In genomic region chr10:69979177-69979576, GRCh38 we compare ENCODE assay signal across 25 cellular contexts.
"Had no signal": no experiment of that assay in that cellular context is flagged by ENCODE, and none has a peak within 500 bp of the region (broad histone marks: within the 10 kb centered on the region; RNA-seq: fewer than 3 reads in every experiment).

No MANE protein-coding gene starts in this region.

- FAIRE-seq: endometrium, islet of Langerhans, keratinocyte had no signal

- H3K4me1 ChIP-seq: colonic mucosa, esophagus squamous epithelium, gastrocnemius medialis, heart right ventricle, left lung, lower lobe of right lung had no signal

- DNase-seq: colonic mucosa; cortex of kidney; effector CD8-positive, alpha-beta T cell; effector memory CD8-positive, alpha-beta T cell; endodermal cell; erythroblast; esophagus squamous epithelium; foreskin fibroblast; foreskin melanocyte; gastrocnemius medialis; glutamatergic neuron; head of caudate nucleus; heart right ventricle; hippocampal formation; left cardiac atrium; left lung; left ventricle myocardium superior; lower lobe of right lung; mesendoderm; midbrain; naive thymus-derived CD4-positive, alpha-beta T cell had no signal

- H3K36me3 ChIP-seq: colonic mucosa, esophagus squamous epithelium, gastrocnemius medialis, heart right ventricle, left lung, lower lobe of right lung had no signal

- H3K27me3 ChIP-seq: colonic mucosa had no signal

- H3K27ac ChIP-seq: colonic mucosa, epithelial cell of prostate, esophagus squamous epithelium, gastrocnemius medialis, heart right ventricle, left lung, lower lobe of right lung had no signal

- H3K9me3 ChIP-seq: colonic mucosa had no signal

- H3K4me3 ChIP-seq: colonic mucosa, esophagus squamous epithelium, gastrocnemius medialis, heart right ventricle, left lung, lower lobe of right lung had no signal

- ATAC-seq: effector memory CD8-positive, alpha-beta T cell; gastrocnemius medialis; heart right ventricle; left cardiac atrium; left lung; left ventricle myocardium superior; lower lobe of right lung; naive thymus-derived CD4-positive, alpha-beta T cell had no signal
